1 cellular context compared by ENCODE assay signal in the genomic region with DNA sequence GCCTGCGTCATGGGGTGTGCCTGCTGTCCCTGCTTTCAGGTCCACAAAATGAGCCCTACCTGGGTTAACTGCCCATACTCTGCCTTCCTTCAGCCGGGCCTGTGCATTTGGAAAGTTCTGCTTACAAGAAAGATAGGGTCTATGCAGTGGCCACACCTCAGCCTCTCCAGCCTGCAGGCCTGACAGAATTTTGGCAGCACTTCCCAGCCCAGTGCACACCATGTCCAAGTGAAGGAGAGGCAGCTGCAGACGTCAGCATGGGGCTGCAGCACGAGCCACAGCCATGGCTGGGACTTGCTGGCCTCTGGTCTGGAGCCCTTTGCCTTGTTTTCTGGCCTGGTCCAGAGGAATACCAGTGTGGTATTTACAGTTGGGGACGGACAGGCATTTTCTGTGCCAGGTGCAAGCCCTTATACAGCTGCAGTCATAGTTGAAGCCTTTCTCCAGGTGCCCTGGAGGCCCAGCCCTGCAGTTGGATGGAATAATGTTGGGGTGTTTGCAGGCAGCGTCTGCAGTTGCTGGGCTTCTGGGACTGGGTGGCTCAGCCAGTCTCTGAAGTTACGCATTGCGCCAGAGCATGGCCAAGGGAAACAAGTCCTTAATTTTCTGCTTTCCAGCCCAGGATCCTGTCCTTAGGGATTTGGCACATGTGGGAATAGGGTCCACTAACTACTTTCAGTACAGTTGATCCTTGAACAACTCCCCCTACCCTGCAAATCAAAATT.
TF ChIP-seq lines count a peak whose summit lies in the region.

No MANE protein-coding gene starts in this region.

TF ChIP-seq in WTC11, 78 proteins besides CTCF, POLR2A, EP300 and RAD21:
- TF ChIP-seq, protein P1, sequence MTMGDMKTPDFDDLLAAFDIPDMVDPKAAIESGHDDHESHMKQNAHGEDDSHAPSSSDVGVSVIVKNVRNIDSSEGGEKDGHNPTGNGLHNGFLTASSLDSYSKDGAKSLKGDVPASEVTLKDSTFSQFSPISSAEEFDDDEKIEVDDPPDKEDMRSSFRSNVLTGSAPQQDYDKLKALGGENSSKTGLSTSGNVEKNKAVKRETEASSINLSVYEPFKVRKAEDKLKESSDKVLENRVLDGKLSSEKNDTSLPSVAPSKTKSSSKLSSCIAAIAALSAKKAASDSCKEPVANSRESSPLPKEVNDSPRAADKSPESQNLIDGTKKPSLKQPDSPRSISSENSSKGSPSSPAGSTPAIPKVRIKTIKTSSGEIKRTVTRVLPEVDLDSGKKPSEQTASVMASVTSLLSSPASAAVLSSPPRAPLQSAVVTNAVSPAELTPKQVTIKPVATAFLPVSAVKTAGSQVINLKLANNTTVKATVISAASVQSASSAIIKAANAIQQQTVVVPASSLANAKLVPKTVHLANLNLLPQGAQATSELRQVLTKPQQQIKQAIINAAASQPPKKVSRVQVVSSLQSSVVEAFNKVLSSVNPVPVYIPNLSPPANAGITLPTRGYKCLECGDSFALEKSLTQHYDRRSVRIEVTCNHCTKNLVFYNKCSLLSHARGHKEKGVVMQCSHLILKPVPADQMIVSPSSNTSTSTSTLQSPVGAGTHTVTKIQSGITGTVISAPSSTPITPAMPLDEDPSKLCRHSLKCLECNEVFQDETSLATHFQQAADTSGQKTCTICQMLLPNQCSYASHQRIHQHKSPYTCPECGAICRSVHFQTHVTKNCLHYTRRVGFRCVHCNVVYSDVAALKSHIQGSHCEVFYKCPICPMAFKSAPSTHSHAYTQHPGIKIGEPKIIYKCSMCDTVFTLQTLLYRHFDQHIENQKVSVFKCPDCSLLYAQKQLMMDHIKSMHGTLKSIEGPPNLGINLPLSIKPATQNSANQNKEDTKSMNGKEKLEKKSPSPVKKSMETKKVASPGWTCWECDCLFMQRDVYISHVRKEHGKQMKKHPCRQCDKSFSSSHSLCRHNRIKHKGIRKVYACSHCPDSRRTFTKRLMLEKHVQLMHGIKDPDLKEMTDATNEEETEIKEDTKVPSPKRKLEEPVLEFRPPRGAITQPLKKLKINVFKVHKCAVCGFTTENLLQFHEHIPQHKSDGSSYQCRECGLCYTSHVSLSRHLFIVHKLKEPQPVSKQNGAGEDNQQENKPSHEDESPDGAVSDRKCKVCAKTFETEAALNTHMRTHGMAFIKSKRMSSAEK (CRISPR knock-in tag; IDR thresholded peaks at IDR 0.05; ENCODE audit: borderline replicate concordance) = no peak
- TF ChIP-seq, protein P2, sequence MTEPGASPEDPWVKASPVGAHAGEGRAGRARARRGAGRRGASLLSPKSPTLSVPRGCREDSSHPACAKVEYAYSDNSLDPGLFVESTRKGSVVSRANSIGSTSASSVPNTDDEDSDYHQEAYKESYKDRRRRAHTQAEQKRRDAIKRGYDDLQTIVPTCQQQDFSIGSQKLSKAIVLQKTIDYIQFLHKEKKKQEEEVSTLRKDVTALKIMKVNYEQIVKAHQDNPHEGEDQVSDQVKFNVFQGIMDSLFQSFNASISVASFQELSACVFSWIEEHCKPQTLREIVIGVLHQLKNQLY (CRISPR knock-in tag; IDR thresholded peaks at IDR 0.05) = no peak
TF ChIP-seq in WTC11: peak in this region for 0.
